In genomic region chr14:89430271-89430620, GRCh38 we compare ENCODE assay signal across 1 cellular context.
TF ChIP-seq lines count a peak whose summit lies in the region.

No MANE protein-coding gene starts in this region.

TF ChIP-seq in GM12878, 131 proteins besides CTCF, POLR2A, EP300 and RAD21 (continued from another document):
- no peak for TF ChIP-seq CUX1 (IDR thresholded peaks at IDR 0.05; ENCODE audit: insufficient replicate concordance, low read depth, low read length)
